In genomic region chr6:35590622-35591066, GRCh38 we compare ENCODE assay signal across 10 cellular contexts.
DNase-seq lines count a peak whose midpoint lies in the region; ATAC-seq and TF ChIP-seq lines count a peak whose summit lies in the region.
"Had no signal": no experiment of that assay in that cellular context is flagged by ENCODE, and none has a peak within 500 bp of the region (broad histone marks: within the 10 kb centered on the region; RNA-seq: fewer than 3 reads in every experiment).

No MANE protein-coding gene starts in this region.

- peak in 1 of 2 donors; percentile 24 for TF ChIP-seq POLR2A in gastroesophageal sphincter (IDR thresholded peaks at IDR 0.05)

- no peak for TF ChIP-seq CTCF in gastroesophageal sphincter (IDR thresholded peaks at IDR 0.05)
- TF ChIP-seq CTCF in nephron progenitor cell (IDR thresholded peaks at IDR 0.05): no peak

- no peak overlapping the region for H3K4me3 ChIP-seq in gastroesophageal sphincter

- no peak for DNase-seq in activated T-cell treated with anti-CD3 and anti-CD28 coated beads, Interleukin-2, amount 50 U/mL, for 72 hours
- DNase-seq in activated T-cell treated with anti-CD3 and anti-CD28 coated beads, Interleukin-2, amount 50 U/mL, for 1 hour: no peak
- DNase-seq in nephron progenitor cell (no peak), ureter (ENCODE audit: low spot score) (peak; percentile 63), CD1c-positive myeloid dendritic cell (ENCODE audit: extremely low spot score) (no peak)
- DNase-seq: GDM1, NCI-H226 had no signal

- peaks cover 66 to 100% (median 85%) of the 10 kb centered on the region in 3 donors for H3K4me1 ChIP-seq in gastroesophageal sphincter

- H3K9me3 ChIP-seq in gastroesophageal sphincter: no peaks in the 10 kb centered on the region

- H3K36me3 Mint-ChIP-seq in activated T-cell treated with anti-CD3 and anti-CD28 coated beads, Interleukin-2, amount 50 U/mL, for 72 hours (ENCODE audit: insufficient read depth in 2 of 2): peaks cover 4 to 40% of the 10 kb centered on the region in 2 donors
- H3K36me3 Mint-ChIP-seq in nephron progenitor cell (ENCODE audit: low read depth): peaks cover 15% of the 10 kb centered on the region

- H3K4me1 Mint-ChIP-seq in activated T-cell treated with anti-CD3 and anti-CD28 coated beads, Interleukin-2, amount 50 U/mL, for 72 hours (ENCODE audit: low read depth): peaks cover 45% of the 10 kb centered on the region
- H3K4me1 Mint-ChIP-seq in nephron progenitor cell: no peaks in the 10 kb centered on the region

- TF ChIP-seq EP300 in gastroesophageal sphincter (IDR thresholded peaks at IDR 0.05): peak; percentile 92

- peak overlapping the region; percentile 86 to 98 (median 91) for H3K27ac ChIP-seq in gastroesophageal sphincter

- H3K36me3 ChIP-seq in gastroesophageal sphincter: peaks cover 40 to 84% of the 10 kb centered on the region in 2 donors

- H3K27ac Mint-ChIP-seq in activated T-cell treated with anti-CD3 and anti-CD28 coated beads, Interleukin-2, amount 50 U/mL, for 72 hours: peak overlapping the region; percentile 46
- H3K27ac Mint-ChIP-seq in nephron progenitor cell: peak overlapping the region; percentile 64

- no peak for ATAC-seq in activated T-cell treated with anti-CD3 and anti-CD28 coated beads, Interleukin-2, amount 50 U/mL, for 72 hours (replicated peaks in 1 of 2)
- peak; percentile 90 for ATAC-seq in gastroesophageal sphincter
- ATAC-seq in GM21717 (IDR thresholded peaks at IDR 0.05; ENCODE audit: unreplicated experiment): no peak
- ATAC-seq in HG03571 (IDR thresholded peaks at IDR 0.05; ENCODE audit: unreplicated experiment): no peak

- no peaks in the 10 kb centered on the region for H3K27me3 ChIP-seq in gastroesophageal sphincter

- H3K4me3 Mint-ChIP-seq in activated T-cell treated with anti-CD3 and anti-CD28 coated beads, Interleukin-2, amount 50 U/mL, for 72 hours: no peak overlapping the region
- H3K4me3 Mint-ChIP-seq in nephron progenitor cell: no peak overlapping the region

- no peaks in the 10 kb centered on the region for H3K27me3 Mint-ChIP-seq in activated T-cell treated with anti-CD3 and anti-CD28 coated beads, Interleukin-2, amount 50 U/mL, for 72 hours (ENCODE audit: low read depth)
- H3K27me3 Mint-ChIP-seq in nephron progenitor cell (ENCODE audit: low read depth, poor library complexity): no peaks in the 10 kb centered on the region

- WGBS in gastroesophageal sphincter (ENCODE audit: low coverage in 1 of 2), 2 donors: 0 to 4% methylated on average over 2 to 6 of the region's 6 CpGs

- no peaks in the 10 kb centered on the region for H3K9me3 Mint-ChIP-seq in activated T-cell treated with anti-CD3 and anti-CD28 coated beads, Interleukin-2, amount 50 U/mL, for 72 hours
- H3K9me3 Mint-ChIP-seq in nephron progenitor cell: no peaks in the 10 kb centered on the region
